33 cellular contexts compared by ENCODE assay signal in genomic region chr21:32317726-32318125, GRCh38. TPM values are rescaled to one million over a fixed set of nuclear protein-coding genes. Genes with fewer than 3 reads are reported as not detected.
"Had no signal": no experiment of that assay in that cellular context is flagged by ENCODE, and none has a peak within 500 bp of the region (broad histone marks: within the 10 kb centered on the region; RNA-seq: fewer than 3 reads in every experiment).

No MANE protein-coding gene starts in this region.

- DNase-seq: activated B cell treated with CpG ODN at 0.5 μM for 24 hours; activated CD4-positive, alpha-beta T cell treated with anti-CD3 and anti-CD28 coated beads for 48 hours; activated CD4-positive, alpha-beta T cell treated with anti-CD3 and anti-CD28 coated beads, Interleukin-2, amount 50 U/mL, for 1 hour; activated CD4-positive, alpha-beta T cell treated with anti-CD3 and anti-CD28 coated beads, Interleukin-2, amount 50 U/mL, for 48 hours; activated CD8-positive, alpha-beta memory T cell treated with anti-CD3 and anti-CD28 coated beads for 24 hours; activated CD8-positive, alpha-beta T cell treated with anti-CD3 and anti-CD28 coated beads for 36 hours; activated gamma-delta T cell; activated naive CD4-positive, alpha-beta T cell; activated naive CD4-positive, alpha-beta T cell treated with anti-CD3 and anti-CD28 coated beads, Interleukin-2, amount 10 ng/mL, durations not matched to agents 7 days and 5 days; activated naive CD8-positive, alpha-beta T cell treated with anti-CD3 and anti-CD28 coated beads, Interleukin-2, amount 10 ng/mL, durations not matched to agents 7 days and 5 days; activated T-cell treated with anti-CD3 and anti-CD28 coated beads, Interleukin-2, amount 50 U/mL, for 72 hours; amniotic stem cell; anterior cingulate cortex; brain microvascular endothelial cell; caudate nucleus; cortex of kidney; dermis blood vessel endothelial cell; effector CD4-positive, alpha-beta T cell; effector memory CD8-positive, alpha-beta T cell; esophagus squamous epithelium; foreskin melanocyte; T-helper 1 cell; T-helper 17 cell; T1000; WERI-Rb-1 had no signal

- H3K9me3 ChIP-seq: esophagus squamous epithelium, gastroesophageal sphincter had no signal

- H3K27me3 ChIP-seq: brain microvascular endothelial cell, esophagus squamous epithelium, gastroesophageal sphincter had no signal

- FAIRE-seq: colon, endothelial cell of umbilical vein had no signal

- H3K4me3 ChIP-seq: esophagus squamous epithelium, gastroesophageal sphincter had no signal

- H3K4me1 ChIP-seq: esophagus squamous epithelium, gastroesophageal sphincter had no signal

RNA-seq across cellular contexts. Expression of gene MRAP, which starts 19.1 kb away (rescaled TPM):
- total RNA-seq: activated B cell treated with CpG ODN at 0.5 μM for 24 hours; activated CD8-positive, alpha-beta T cell treated with anti-CD3 and anti-CD28 coated beads for 36 hours; activated naive CD4-positive, alpha-beta T cell treated with anti-CD3 and anti-CD28 coated beads, Interleukin-2, amount 50 U/mL, for 72 hours; activated naive CD8-positive, alpha-beta T cell treated with anti-CD3 and anti-CD28 coated beads, Interleukin-2, amount 10 ng/mL, durations not matched to agents 7 days and 5 days; activated T-cell treated with anti-CD3 and anti-CD28 coated beads, Interleukin-2, amount 50 U/mL, for 72 hours; astrocyte; chondrocyte; dermis blood vessel endothelial cell; endothelial cell of umbilical vein; fibroblast of villous mesenchyme; gastroesophageal sphincter; glomerular endothelial cell; T-helper 17 cell had no signal
